Comparison of ENCODE assay signal across 10 cellular contexts in genomic region chr7:105877736-105878135, GRCh38. TPM values are rescaled to one million over a fixed set of nuclear protein-coding genes. Genes with fewer than 3 reads are reported as not detected.
DNase-seq lines count a peak whose midpoint lies in the region; ATAC-seq, FAIRE-seq and TF ChIP-seq lines count a peak whose summit lies in the region.
"Had no signal": no experiment of that assay in that cellular context is flagged by ENCODE, and none has a peak within 500 bp of the region (broad histone marks: within the 10 kb centered on the region; RNA-seq: fewer than 3 reads in every experiment).

No MANE protein-coding gene starts in this region.

- H3K27ac ChIP-seq in cardiac muscle cell (no peak overlapping the region), K562 (ENCODE audit: extremely low read depth, low read depth, low read length) (no peak overlapping the region)

- H3K27me3 ChIP-seq in cardiac muscle cell (no peaks in the 10 kb centered on the region), K562 (ENCODE audit: control insufficient read depth in 2 of 2, insufficient read depth in 2 of 2, low read length in 2 of 2) (peaks cover 26 to 29% of the 10 kb centered on the region in 2 experiments)

- WGBS in K562 (ENCODE audit: insufficient coverage, low coverage, missing lambda C conversion rate), result 49% methylated on average over 10 of the region's 10 CpGs

- H3K4me1 Mint-ChIP-seq in memory B cell (peaks cover 3% of the 10 kb centered on the region), type B pancreatic cell (ENCODE audit: unreplicated experiment) (peaks cover 34% of the 10 kb centered on the region)

- FAIRE-seq in K562 (lab: Jason Lieb, UNC), result no peak
- FAIRE-seq: G401.6 had no signal

- TF ChIP-seq RAD21 in K562 (CRISPR knock-in tag; conservative IDR thresholded peaks at IDR 0.05 in 1 of 2, IDR thresholded peaks at IDR 0.05 in 1 of 2), result no peak

- no peak for TF ChIP-seq POLR2A in K562 (conservative IDR thresholded peaks at IDR 0.05)

- CTCF ChIA-PET in K562 (lab: Yijun Ruan, JAX; ENCODE audit: low intra/inter-chr PET ratio), result no interaction called here

- H3K9me1 ChIP-seq in K562 (ENCODE audit: control insufficient read depth, insufficient read depth, low read length), result no peaks in the 10 kb centered on the region

- no peaks in the 10 kb centered on the region for H3K27me3 Mint-ChIP-seq in memory B cell
- peaks cover 27% of the 10 kb centered on the region for H3K27me3 Mint-ChIP-seq in type B pancreatic cell

- H3K9ac ChIP-seq in K562 (ENCODE audit: insufficient read depth in 1 of 2, low read depth in 2 of 2, low read length in 2 of 2), result no peak overlapping the region

- DNase-seq in cardiac muscle cell (ENCODE audit: low read depth in 1 of 2, low spot score in 1 of 2), result no peak
- no peak for DNase-seq in left cardiac atrium
- DNase-seq in K562 (ENCODE audit: extremely low read depth in 1 of 4, low spot score in 3 of 4), result no peak
- DNase-seq in memory B cell (ENCODE audit: low spot score in 2 of 2), result no peak
- no peak for DNase-seq in type B pancreatic cell (ENCODE audit: extremely low spot score, unreplicated experiment)
- DNase-seq in activated CD4-positive, CD25-positive, alpha-beta regulatory T cell treated with anti-CD3 and anti-CD28 coated beads, Interleukin-2, amount 50 U/mL, for 72 hours, result no peak
- DNase-seq: foreskin melanocyte had no signal

- TF ChIP-seq CTCF in cardiac muscle cell (IDR thresholded peaks at IDR 0.05; ENCODE audit: low read depth, low read length), result no peak
- TF ChIP-seq CTCF in K562 (IDR thresholded peaks at IDR 0.05 in 2 of 3, conservative IDR thresholded peaks at IDR 0.05 in 1 of 3; ENCODE audit: insufficient read depth in 2 of 3, low read depth in 1 of 3, low read length in 3 of 3), result no peak
- no peak for TF ChIP-seq CTCF in type B pancreatic cell (conservative IDR thresholded peaks at IDR 0.05)

- no peak overlapping the region for H2AFZ ChIP-seq in K562 (ENCODE audit: low read depth, low read length)

- POLR2A ChIA-PET in K562 (lab: Yijun Ruan, JAX), result interaction anchor here (0.6 to 2.4 kb wide), 5 partner anchors 15 to 107 kb away, joined by 3 to 7 read pairs (median 3); no protein-coding TSS in a partner anchor

- no peaks in the 10 kb centered on the region for H3K9me3 ChIP-seq in cardiac muscle cell (ENCODE audit: low read depth)
- H3K9me3 ChIP-seq in K562 (replicated peaks; ENCODE audit: control insufficient read depth, insufficient read depth, low read depth, low read length), result no peaks in the 10 kb centered on the region

- H3K4me3 Mint-ChIP-seq in memory B cell, result peak overlapping the region; percentile 84
- H3K4me3 Mint-ChIP-seq in type B pancreatic cell, result peak overlapping the region; percentile 92

- H3K9me3 Mint-ChIP-seq in memory B cell, result no peaks in the 10 kb centered on the region
- no peaks in the 10 kb centered on the region for H3K9me3 Mint-ChIP-seq in type B pancreatic cell

- no peak for TF ChIP-seq EP300 in K562 (IDR thresholded peaks at IDR 0.05; ENCODE audit: low read length)

- H3K4me2 ChIP-seq in K562 (ENCODE audit: insufficient read depth, low read length), result no peak overlapping the region

- intact Hi-C loops in left cardiac atrium (cut with DNase I), result loop anchor here in 1 of 2 donors (10.0 kb wide), 2 partner anchors 137 to 223 kb away; no protein-coding TSS in a partner anchor
- intact Hi-C loops in K562 (cut with micrococcal nuclease), result loop anchor here (5.0 kb wide), 1 partner anchor 110 kb away; no protein-coding TSS in a partner anchor

- H3K36me3 Mint-ChIP-seq in memory B cell (no peaks in the 10 kb centered on the region), type B pancreatic cell (peaks cover 9% of the 10 kb centered on the region)

- no peaks in the 10 kb centered on the region for H4K20me1 ChIP-seq in K562 (replicated peaks; ENCODE audit: control insufficient read depth, insufficient read depth, low read length)

- H3K4me3 ChIP-seq in cardiac muscle cell (peak overlapping the region; percentile 68), K562 (no peak overlapping the region)

- BruUV-seq in K562 (replicated peaks; lab: Mats Ljungman, UMichigan), result no TSS peak

- H3K36me3 ChIP-seq in cardiac muscle cell (no peaks in the 10 kb centered on the region), K562 (ENCODE audit: control insufficient read depth, insufficient read depth, low read length) (no peaks in the 10 kb centered on the region)

- H3K4me1 ChIP-seq in cardiac muscle cell (ENCODE audit: low read depth), result peaks cover 15% of the 10 kb centered on the region
- H3K4me1 ChIP-seq in K562 (replicated peaks in 1 of 2; ENCODE audit: control insufficient read depth in 2 of 2, insufficient read depth in 2 of 2, low read length in 2 of 2), result peaks cover 7 to 14% of the 10 kb centered on the region in 2 experiments; a peak in 4 of 5 replicates

- ATAC-seq in left cardiac atrium (no peak), K562 (no peak), memory B cell (ENCODE audit: low read depth) (no peak), GM21423 (IDR thresholded peaks at IDR 0.05; ENCODE audit: unreplicated experiment) (no peak), GM21619 (IDR thresholded peaks at IDR 0.05; ENCODE audit: unreplicated experiment) (no peak)

- H3K79me2 ChIP-seq in K562 (ENCODE audit: control insufficient read depth, insufficient read depth, low read length), result peaks cover 4% of the 10 kb centered on the region; the same call in 2 of the 3 replicates

- in situ Hi-C loops in K562 (cut with MboI), result no loop called here

- no peak overlapping the region for H3K27ac Mint-ChIP-seq in memory B cell
- peak overlapping the region; percentile 48 for H3K27ac Mint-ChIP-seq in type B pancreatic cell

TF ChIP-seq in K562, 482 proteins besides CTCF, POLR2A, EP300 and RAD21:
- TF ChIP-seq CBX2 (IDR thresholded peaks at IDR 0.05; ENCODE audit: insufficient read depth, low read length, poor library complexity, severe bottlenecking), result peak; percentile 86
- peak; percentile 74 for TF ChIP-seq CBX8 (IDR thresholded peaks at IDR 0.05; ENCODE audit: borderline replicate concordance, extremely low read depth, low read depth, low read length, poor library complexity, severe bottlenecking)
- TF ChIP-seq ZHX1 (conservative IDR thresholded peaks at IDR 0.05; ENCODE audit: low read length), result no peak
- TF ChIP-seq, protein P1, sequence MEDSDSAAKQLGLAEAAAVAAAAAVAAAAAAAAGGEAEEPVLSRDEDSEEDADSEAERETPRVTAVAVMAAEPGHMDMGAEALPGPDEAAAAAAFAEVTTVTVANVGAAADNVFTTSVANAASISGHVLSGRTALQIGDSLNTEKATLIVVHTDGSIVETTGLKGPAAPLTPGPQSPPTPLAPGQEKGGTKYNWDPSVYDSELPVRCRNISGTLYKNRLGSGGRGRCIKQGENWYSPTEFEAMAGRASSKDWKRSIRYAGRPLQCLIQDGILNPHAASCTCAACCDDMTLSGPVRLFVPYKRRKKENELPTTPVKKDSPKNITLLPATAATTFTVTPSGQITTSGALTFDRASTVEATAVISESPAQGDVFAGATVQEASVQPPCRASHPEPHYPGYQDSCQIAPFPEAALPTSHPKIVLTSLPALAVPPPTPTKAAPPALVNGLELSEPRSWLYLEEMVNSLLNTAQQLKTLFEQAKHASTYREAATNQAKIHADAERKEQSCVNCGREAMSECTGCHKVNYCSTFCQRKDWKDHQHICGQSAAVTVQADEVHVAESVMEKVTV (CRISPR knock-in tag; IDR thresholded peaks at IDR 0.05), result peak; percentile 6; the same call in 1 of the 2 replicates
- no peak for TF ChIP-seq NELFE (IDR thresholded peaks at IDR 0.05; ENCODE audit: insufficient read depth, insufficient read length)
- TF ChIP-seq ARID1B (IDR thresholded peaks at IDR 0.05), result no peak

RNA-seq across cellular contexts. Expression of gene ATXN7L1, which starts 1.3 kb away (rescaled TPM):
- 6.6 and 8.6 TPM in 2 replicates for total RNA-seq in cardiac muscle cell
- 6.2 and 6.4 TPM in 2 replicates for polyA plus RNA-seq in cardiac muscle cell
- 1 to 10 TPM; 5.7 to 6.0 TPM for total RNA-seq in left cardiac atrium
- total RNA-seq in K562 (2011; cell fraction: chromatin; rRNA removed; ENCODE audit: low replicate concordance), result 33.1 and 33.6 TPM in 2 replicates
- total RNA-seq in K562 (2011; cell fraction: nucleolus; rRNA removed), result 14.2 and 19.1 TPM in 2 replicates
- total RNA-seq in K562 (2011; cell fraction: nucleoplasm; rRNA removed), result 23.5 and 31.5 TPM in 2 replicates
- total RNA-seq in K562 (2014; rRNA removed), result 6.6 and 9.4 TPM in 2 replicates
- 10.3 and 11.9 TPM in 2 replicates for total RNA-seq in K562 (2014; rRNA removed; fragmentation: Illumina TruSeq; extraction: Trizol)
- 9.2 and 9.8 TPM in 2 replicates for total RNA-seq in K562 (2015; rRNA removed; fragmentation: Illumina TruSeq; extraction: Trizol)
- total RNA-seq in K562 (2021), result 8.9 and 11.2 TPM in 2 replicates
- 6.2 and 10.7 TPM in 2 replicates for polyA plus RNA-seq in K562 (2011; rRNA removed)
- 2.9 and 5.1 TPM in 2 replicates for polyA plus RNA-seq in K562 (2011; cell fraction: cytosol; rRNA removed)
- polyA plus RNA-seq in K562 (2011; cell fraction: nucleus; rRNA removed), result 6.9 and 8.4 TPM in 2 replicates
- polyA plus RNA-seq in K562 (2012), result 5.9 and 9.7 TPM in 2 replicates
- 6.6 and 7.3 TPM in 2 replicates for polyA plus RNA-seq in K562 (2014; fragmentation: Illumina TruSeq; extraction: Trizol)
- 10 to 100 TPM in 1 of 2 experiments, 1 to 10 TPM in 1; 9.5 to 10.7 TPM for polyA plus RNA-seq in K562 (2014; fragmentation: Nextera tagmentation; extraction: Ambion mirVana)
- 13.7 and 17.1 TPM in 2 replicates for polyA plus RNA-seq in K562 (2014; rRNA removed)
- 7.9 and 8.8 TPM in 2 replicates for polyA minus RNA-seq in K562 (2011; rRNA and poly(A)+ RNA removed)
- 2.0 and 3.5 TPM in 2 replicates for polyA minus RNA-seq in K562 (2011; cell fraction: cytosol; rRNA and poly(A)+ RNA removed)
- 12.4 and 12.9 TPM in 2 replicates for polyA minus RNA-seq in K562 (2011; cell fraction: nucleus; rRNA and poly(A)+ RNA removed)
- total RNA-seq in type B pancreatic cell (ENCODE audit: low replicate concordance), result 15.8 and 16.0 TPM in 2 replicates
